1 cellular context compared by ENCODE assay signal in genomic region chr1:56322211-56322610, GRCh38.
TF ChIP-seq lines count a peak whose summit lies in the region.

No MANE protein-coding gene starts in this region.

TF ChIP-seq in IMR-90, 13 proteins besides CTCF, POLR2A, EP300 and RAD21 (continued from another document):
- TF ChIP-seq MXI1 (IDR thresholded peaks at IDR 0.05; ENCODE audit: borderline replicate concordance, low read depth, low read length) (no peak), BHLHE40 (IDR thresholded peaks at IDR 0.05; ENCODE audit: low read depth, low read length) (no peak), RFX5 (IDR thresholded peaks at IDR 0.05; ENCODE audit: low read depth, low read length) (no peak), ELK1 (IDR thresholded peaks at IDR 0.05; ENCODE audit: borderline replicate concordance, low read depth, low read length) (no peak), NFE2L2 (IDR thresholded peaks at IDR 0.05; ENCODE audit: low read depth, low read length) (no peak)
